23 cellular contexts compared by ENCODE assay signal in the genomic region with DNA sequence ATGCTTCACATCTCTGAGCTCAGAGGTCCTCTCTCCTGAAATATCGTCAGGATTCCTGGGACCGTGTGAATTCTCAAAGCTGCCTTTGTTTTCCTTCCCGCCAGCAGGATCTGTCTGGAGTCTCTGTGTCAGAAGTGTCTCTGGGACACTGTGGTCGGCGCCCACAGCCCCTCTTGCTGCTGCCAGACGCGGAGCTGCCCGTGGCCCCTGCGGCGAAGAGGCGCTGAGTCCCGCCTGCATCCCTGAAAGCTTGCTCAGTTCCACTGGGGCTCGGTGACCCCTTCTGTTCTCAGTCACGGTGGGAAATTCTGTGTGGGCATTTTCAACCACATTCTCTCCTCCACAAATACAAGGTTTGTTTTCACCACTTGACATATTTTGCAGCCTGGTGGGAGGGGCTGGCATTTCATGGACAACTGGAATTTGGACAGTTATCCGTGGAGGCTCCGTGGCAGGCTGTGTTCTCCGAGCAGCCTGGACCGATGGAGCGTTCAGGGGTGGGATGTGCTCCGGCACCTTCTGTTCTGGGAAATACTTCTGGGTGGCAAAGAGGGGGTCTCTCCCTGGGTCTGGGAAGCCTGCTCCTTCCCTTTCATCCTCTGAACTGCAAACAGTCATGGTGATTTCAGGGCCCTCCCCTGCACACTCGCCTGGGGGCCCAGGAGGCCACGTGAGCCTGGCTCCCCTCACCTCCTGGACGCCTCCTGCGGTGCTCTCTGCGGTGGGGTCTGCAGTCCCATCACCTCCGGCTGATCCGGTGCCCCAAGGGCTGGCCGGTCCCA. TPM values are rescaled to one million over a fixed set of nuclear protein-coding genes. Genes with fewer than 3 reads are reported as not detected.
DNase-seq lines count a peak whose midpoint lies in the region; ATAC-seq and TF ChIP-seq lines count a peak whose summit lies in the region.
"Had no signal": no experiment of that assay in that cellular context is flagged by ENCODE, and none has a peak within 500 bp of the region (broad histone marks: within the 10 kb centered on the region; RNA-seq: fewer than 3 reads in every experiment).

No MANE protein-coding gene starts in this region.

- H3K27me3 ChIP-seq in right atrium auricular region (no peaks in the 10 kb centered on the region), endodermal cell (ENCODE audit: control insufficient read depth, insufficient read depth, low read length, poor library complexity, severe bottlenecking) (no peaks in the 10 kb centered on the region), osteoblast (ENCODE audit: insufficient read depth, low read length) (no peaks in the 10 kb centered on the region)
- H3K27me3 ChIP-seq: vagina had no signal

- H3K4me3 ChIP-seq in right atrium auricular region (no peak overlapping the region), endodermal cell (ENCODE audit: low read length) (no peak overlapping the region), osteoblast (ENCODE audit: insufficient read depth, low read length) (no peak overlapping the region)
- H3K4me3 ChIP-seq: breast epithelium, coronary artery, left lung, vagina had no signal

- no peaks in the 10 kb centered on the region for H3K9me3 Mint-ChIP-seq in endodermal cell

- ATAC-seq in left cardiac atrium (no peak), GM21825 (IDR thresholded peaks at IDR 0.05; ENCODE audit: unreplicated experiment) (no peak)
- ATAC-seq: left lung, SK-N-SH treated with all-trans-retinoic acid at 6 μM for 48 hours had no signal

- H3K9ac ChIP-seq in endodermal cell (ENCODE audit: extremely low read depth, low read length, poor library complexity, severe bottlenecking) = no peak overlapping the region

- no peak for DNase-seq in right atrium auricular region (ENCODE audit: low spot score)
- no peak for DNase-seq in left cardiac atrium
- peak; percentile 44 for DNase-seq in endodermal cell
- peak; percentile 73 for DNase-seq in osteoblast (ENCODE audit: insufficient read length, low spot score, missing footprints)
- no peak for DNase-seq in hippocampal formation (lab: John Stamatoyannopoulos, UW)
- no peak for DNase-seq in stimulated activated naive CD4-positive, alpha-beta T cell treated with Interleukin-2 at 50 U/mL for 16 hours (lab: John Stamatoyannopoulos, UW)
- no peak for DNase-seq in DMS153 treated with DMSO at 0.1 percent for 48 hours (lab: John Stamatoyannopoulos, UW; ENCODE audit: unreplicated experiment)
- DNase-seq: activated CD4-positive, alpha-beta T cell treated with anti-CD3 and anti-CD28 coated beads, Interleukin-2, amount 50 U/mL, for 4 hours; CD4-positive, CD25-positive, alpha-beta regulatory T cell; GOT3; NCI-H524 treated with DMSO at 0.1 percent for 48 hours; stimulated activated CD8-positive, alpha-beta memory T cell treated with anti-CD3 and anti-CD28 coated beads, Interleukin-4, amount 100 ng/mL, for 48 hours had no signal

- 89 to 93% methylated on average over 18 to 28 of the region's 28 CpGs for WGBS in endodermal cell (ENCODE audit: insufficient coverage in 1 of 2, insufficient read length in 1 of 2), 2 experiments

- TF ChIP-seq CTCF in right atrium auricular region (IDR thresholded peaks at IDR 0.05) (no peak), endodermal cell (conservative IDR thresholded peaks at IDR 0.05) (no peak), osteoblast (IDR thresholded peaks at IDR 0.05; ENCODE audit: extremely low read depth, low read depth, low read length) (no peak)

- no peaks in the 10 kb centered on the region for H4K20me1 ChIP-seq in osteoblast (ENCODE audit: insufficient read depth, low read length)

- H3K27ac Mint-ChIP-seq in endodermal cell = no peak overlapping the region
- H3K27ac Mint-ChIP-seq: CD4-positive, CD25-positive, alpha-beta regulatory T cell; IgD-negative memory B cell had no signal

- no peak overlapping the region for H3K4me2 ChIP-seq in osteoblast (ENCODE audit: insufficient read depth, low read length)

- H3K79me2 ChIP-seq in osteoblast (ENCODE audit: insufficient read depth, low read length) = no peaks in the 10 kb centered on the region

- H3K27ac ChIP-seq in right atrium auricular region (peak overlapping the region; percentile 94 to 99), endodermal cell (ENCODE audit: low read depth, low read length) (peak overlapping the region; percentile 57), osteoblast (ENCODE audit: low read depth, low read length) (no peak overlapping the region)
- H3K27ac ChIP-seq: breast epithelium, left lung, vagina, VCaP had no signal

- no peaks in the 10 kb centered on the region for H3K36me3 Mint-ChIP-seq in endodermal cell (ENCODE audit: low read depth)
- H3K36me3 Mint-ChIP-seq: CD4-positive, CD25-positive, alpha-beta regulatory T cell; IgD-negative memory B cell had no signal

- no peaks in the 10 kb centered on the region for H3K4me1 Mint-ChIP-seq in endodermal cell
- H3K4me1 Mint-ChIP-seq: CD4-positive, CD25-positive, alpha-beta regulatory T cell had no signal

- H3K9me3 ChIP-seq in right atrium auricular region (no peaks in the 10 kb centered on the region), endodermal cell (ENCODE audit: control insufficient read depth, low read length) (no peaks in the 10 kb centered on the region), osteoblast (ENCODE audit: low read depth, low read length) (no peaks in the 10 kb centered on the region)
- H3K9me3 ChIP-seq: breast epithelium, left lung, vagina had no signal

- H3K4me1 ChIP-seq in right atrium auricular region (peaks cover 0 to 66% of the 10 kb centered on the region in 2 donors), endodermal cell (ENCODE audit: control insufficient read depth, insufficient read depth, low read length) (no peaks in the 10 kb centered on the region), osteoblast (ENCODE audit: insufficient read depth, low read length) (peaks cover 13% of the 10 kb centered on the region)
- H3K4me1 ChIP-seq: breast epithelium had no signal

- no peaks in the 10 kb centered on the region for H3K27me3 Mint-ChIP-seq in endodermal cell (ENCODE audit: insufficient read depth)

- H2AFZ ChIP-seq in osteoblast (ENCODE audit: low read length) = no peak overlapping the region

- H3K36me3 ChIP-seq in right atrium auricular region (no peaks in the 10 kb centered on the region), endodermal cell (ENCODE audit: control insufficient read depth, insufficient read depth, low read length) (no peaks in the 10 kb centered on the region), osteoblast (ENCODE audit: insufficient read depth, low read length) (no peaks in the 10 kb centered on the region)
- H3K36me3 ChIP-seq: breast epithelium, left lung, vagina had no signal

- H3K4me3 Mint-ChIP-seq in endodermal cell = no peak overlapping the region
- H3K4me3 Mint-ChIP-seq: CD4-positive, CD25-positive, alpha-beta regulatory T cell had no signal

- intact Hi-C loops in left cardiac atrium (cut with DNase I) = no loop called here

RNA-seq across cellular contexts. Expression of a gene that starts 42.6 kb away (rescaled TPM):
- total RNA-seq in right atrium auricular region (1 to 10 TPM in 1 of 2 donors, under 1 TPM in 1; 0.48 to 2.4 TPM), left cardiac atrium (1 to 10 TPM; 1.5 to 1.8 TPM), endodermal cell (10 to 100 TPM; 31.4 to 35.1 TPM), osteoblast (0.29 and 0.36 TPM in 2 replicates)
- polyA plus RNA-seq in endodermal cell (2013, experiment 1 of 2) = 7.6 TPM
- polyA plus RNA-seq in endodermal cell (2013, experiment 2 of 2) = 7.7 TPM
- total RNA-seq: CD4-positive, CD25-positive, alpha-beta regulatory T cell; glomerular endothelial cell; RPMI7951; T-helper 2 cell treated with Interferon-gamma antibody and Interleukin-4, amounts not matched to agents 100 ng/mL and 5 ng/mL, for 36 hours had no signal
- polyA plus RNA-seq: IgD-negative memory B cell had no signal

RNA-seq across cellular contexts. Expression of a gene that starts 46.8 kb away (rescaled TPM):
- total RNA-seq in right atrium auricular region (100 to 1,000 TPM; 222 to 329 TPM), left cardiac atrium (100 to 1,000 TPM; 241 to 245 TPM), endodermal cell (1 to 10 TPM; 1.6 to 2.9 TPM), osteoblast (3.8 and 5.1 TPM in 2 replicates)
- polyA plus RNA-seq in endodermal cell (2013, experiment 1 of 2) = 2.7 TPM
- polyA plus RNA-seq in endodermal cell (2013, experiment 2 of 2) = 3.2 TPM
- total RNA-seq: RPMI7951 had no signal

Comparison
In these comparisons a context has a peak if more than half of its experiments do, and no peak if none do; other contexts are left out.
1. DNase-seq: peak in endodermal cell (single experiment) and osteoblast (single experiment); none in right atrium auricular region (single experiment), left cardiac atrium (single experiment), hippocampal formation (0 of 2), stimulated activated naive CD4-positive, alpha-beta T cell treated with Interleukin-2 at 50 U/mL for 16 hours (single experiment) and DMS153 treated with DMSO at 0.1 percent for 48 hours (single experiment).
2. RNA of a gene that starts 42.6 kb away (total RNA-seq): 31.4 to 35.1 TPM in endodermal cell; 0.48 to 2.4 TPM in right atrium auricular region, 1.5 to 1.8 TPM in left cardiac atrium and 0.29 to 0.36 TPM in osteoblast; every median in the first group is over 4 times any median in the second.
3. RNA of a gene that starts 46.8 kb away (total RNA-seq): 222 to 329 TPM in right atrium auricular region and 241 to 245 TPM in left cardiac atrium; 3.8 to 5.1 TPM in osteoblast and 1.6 to 2.9 TPM in endodermal cell; every median in the first group is over 10 times any median in the second.